1 cellular context compared by ENCODE assay signal in genomic region chr17:2094891-2095535, GRCh38.
TF ChIP-seq lines count a peak whose summit lies in the region.

No MANE protein-coding gene starts in this region.

TF ChIP-seq in H1, 55 proteins besides CTCF, POLR2A, EP300 and RAD21 (continued from another document):
- TF ChIP-seq, protein P1, sequence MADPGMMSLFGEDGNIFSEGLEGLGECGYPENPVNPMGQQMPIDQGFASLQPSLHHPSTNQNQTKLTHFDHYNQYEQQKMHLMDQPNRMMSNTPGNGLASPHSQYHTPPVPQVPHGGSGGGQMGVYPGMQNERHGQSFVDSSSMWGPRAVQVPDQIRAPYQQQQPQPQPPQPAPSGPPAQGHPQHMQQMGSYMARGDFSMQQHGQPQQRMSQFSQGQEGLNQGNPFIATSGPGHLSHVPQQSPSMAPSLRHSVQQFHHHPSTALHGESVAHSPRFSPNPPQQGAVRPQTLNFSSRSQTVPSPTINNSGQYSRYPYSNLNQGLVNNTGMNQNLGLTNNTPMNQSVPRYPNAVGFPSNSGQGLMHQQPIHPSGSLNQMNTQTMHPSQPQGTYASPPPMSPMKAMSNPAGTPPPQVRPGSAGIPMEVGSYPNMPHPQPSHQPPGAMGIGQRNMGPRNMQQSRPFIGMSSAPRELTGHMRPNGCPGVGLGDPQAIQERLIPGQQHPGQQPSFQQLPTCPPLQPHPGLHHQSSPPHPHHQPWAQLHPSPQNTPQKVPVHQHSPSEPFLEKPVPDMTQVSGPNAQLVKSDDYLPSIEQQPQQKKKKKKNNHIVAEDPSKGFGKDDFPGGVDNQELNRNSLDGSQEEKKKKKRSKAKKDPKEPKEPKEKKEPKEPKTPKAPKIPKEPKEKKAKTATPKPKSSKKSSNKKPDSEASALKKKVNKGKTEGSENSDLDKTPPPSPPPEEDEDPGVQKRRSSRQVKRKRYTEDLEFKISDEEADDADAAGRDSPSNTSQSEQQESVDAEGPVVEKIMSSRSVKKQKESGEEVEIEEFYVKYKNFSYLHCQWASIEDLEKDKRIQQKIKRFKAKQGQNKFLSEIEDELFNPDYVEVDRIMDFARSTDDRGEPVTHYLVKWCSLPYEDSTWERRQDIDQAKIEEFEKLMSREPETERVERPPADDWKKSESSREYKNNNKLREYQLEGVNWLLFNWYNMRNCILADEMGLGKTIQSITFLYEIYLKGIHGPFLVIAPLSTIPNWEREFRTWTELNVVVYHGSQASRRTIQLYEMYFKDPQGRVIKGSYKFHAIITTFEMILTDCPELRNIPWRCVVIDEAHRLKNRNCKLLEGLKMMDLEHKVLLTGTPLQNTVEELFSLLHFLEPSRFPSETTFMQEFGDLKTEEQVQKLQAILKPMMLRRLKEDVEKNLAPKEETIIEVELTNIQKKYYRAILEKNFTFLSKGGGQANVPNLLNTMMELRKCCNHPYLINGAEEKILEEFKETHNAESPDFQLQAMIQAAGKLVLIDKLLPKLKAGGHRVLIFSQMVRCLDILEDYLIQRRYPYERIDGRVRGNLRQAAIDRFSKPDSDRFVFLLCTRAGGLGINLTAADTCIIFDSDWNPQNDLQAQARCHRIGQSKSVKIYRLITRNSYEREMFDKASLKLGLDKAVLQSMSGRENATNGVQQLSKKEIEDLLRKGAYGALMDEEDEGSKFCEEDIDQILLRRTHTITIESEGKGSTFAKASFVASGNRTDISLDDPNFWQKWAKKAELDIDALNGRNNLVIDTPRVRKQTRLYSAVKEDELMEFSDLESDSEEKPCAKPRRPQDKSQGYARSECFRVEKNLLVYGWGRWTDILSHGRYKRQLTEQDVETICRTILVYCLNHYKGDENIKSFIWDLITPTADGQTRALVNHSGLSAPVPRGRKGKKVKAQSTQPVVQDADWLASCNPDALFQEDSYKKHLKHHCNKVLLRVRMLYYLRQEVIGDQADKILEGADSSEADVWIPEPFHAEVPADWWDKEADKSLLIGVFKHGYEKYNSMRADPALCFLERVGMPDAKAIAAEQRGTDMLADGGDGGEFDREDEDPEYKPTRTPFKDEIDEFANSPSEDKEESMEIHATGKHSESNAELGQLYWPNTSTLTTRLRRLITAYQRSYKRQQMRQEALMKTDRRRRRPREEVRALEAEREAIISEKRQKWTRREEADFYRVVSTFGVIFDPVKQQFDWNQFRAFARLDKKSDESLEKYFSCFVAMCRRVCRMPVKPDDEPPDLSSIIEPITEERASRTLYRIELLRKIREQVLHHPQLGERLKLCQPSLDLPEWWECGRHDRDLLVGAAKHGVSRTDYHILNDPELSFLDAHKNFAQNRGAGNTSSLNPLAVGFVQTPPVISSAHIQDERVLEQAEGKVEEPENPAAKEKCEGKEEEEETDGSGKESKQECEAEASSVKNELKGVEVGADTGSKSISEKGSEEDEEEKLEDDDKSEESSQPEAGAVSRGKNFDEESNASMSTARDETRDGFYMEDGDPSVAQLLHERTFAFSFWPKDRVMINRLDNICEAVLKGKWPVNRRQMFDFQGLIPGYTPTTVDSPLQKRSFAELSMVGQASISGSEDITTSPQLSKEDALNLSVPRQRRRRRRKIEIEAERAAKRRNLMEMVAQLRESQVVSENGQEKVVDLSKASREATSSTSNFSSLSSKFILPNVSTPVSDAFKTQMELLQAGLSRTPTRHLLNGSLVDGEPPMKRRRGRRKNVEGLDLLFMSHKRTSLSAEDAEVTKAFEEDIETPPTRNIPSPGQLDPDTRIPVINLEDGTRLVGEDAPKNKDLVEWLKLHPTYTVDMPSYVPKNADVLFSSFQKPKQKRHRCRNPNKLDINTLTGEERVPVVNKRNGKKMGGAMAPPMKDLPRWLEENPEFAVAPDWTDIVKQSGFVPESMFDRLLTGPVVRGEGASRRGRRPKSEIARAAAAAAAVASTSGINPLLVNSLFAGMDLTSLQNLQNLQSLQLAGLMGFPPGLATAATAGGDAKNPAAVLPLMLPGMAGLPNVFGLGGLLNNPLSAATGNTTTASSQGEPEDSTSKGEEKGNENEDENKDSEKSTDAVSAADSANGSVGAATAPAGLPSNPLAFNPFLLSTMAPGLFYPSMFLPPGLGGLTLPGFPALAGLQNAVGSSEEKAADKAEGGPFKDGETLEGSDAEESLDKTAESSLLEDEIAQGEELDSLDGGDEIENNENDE (IDR thresholded peaks at IDR 0.05; ENCODE audit: insufficient replicate concordance, low read length) = no peak
- TF ChIP-seq SIN3A (conservative IDR thresholded peaks at IDR 0.05 in 1 of 2, IDR thresholded peaks at IDR 0.05 in 1 of 2; ENCODE audit: low read depth in 1 of 2, low read length in 2 of 2) = no peak
- TF ChIP-seq NRF1 (IDR thresholded peaks at IDR 0.05; ENCODE audit: low read depth, low read length) = no peak
- TF ChIP-seq PHF8 (conservative IDR thresholded peaks at IDR 0.05; ENCODE audit: low read depth, low read length) = no peak
- no peak for TF ChIP-seq BCL11A (IDR thresholded peaks at IDR 0.05; ENCODE audit: low read depth in 2 of 2, low read length in 2 of 2)
